In the genomic region with DNA sequence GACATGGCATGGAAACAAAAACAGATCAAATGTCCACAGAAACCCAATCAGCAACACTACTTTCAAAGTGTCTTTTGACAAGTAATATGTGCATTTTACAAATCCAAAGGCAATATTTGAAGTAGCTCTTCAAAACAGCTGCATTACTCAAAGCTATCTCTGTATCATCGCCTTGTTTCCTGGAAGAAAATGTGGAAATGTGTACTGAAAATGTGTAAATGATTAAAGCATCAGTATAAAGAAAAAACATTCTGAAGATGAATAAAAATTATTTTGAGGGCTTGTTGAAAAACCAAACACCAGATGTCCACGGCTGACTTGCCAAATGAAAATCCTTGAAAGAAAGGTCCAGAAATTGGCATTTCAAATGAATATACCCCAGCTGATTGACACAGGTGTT, we compare ENCODE assay signal across 24 cellular contexts. TPM values are rescaled to one million over a fixed set of nuclear protein-coding genes. Genes with fewer than 3 reads are reported as not detected.
"Had no signal": no experiment of that assay in that cellular context is flagged by ENCODE, and none has a peak within 500 bp of the region (broad histone marks: within the 10 kb centered on the region; RNA-seq: fewer than 3 reads in every experiment).

No MANE protein-coding gene starts in this region.

- H3K27me3 ChIP-seq: adrenal gland, SJSA1 had no signal

- H3K4me3 Mint-ChIP-seq: activated CD8-positive, alpha-beta T cell treated with anti-CD3 and anti-CD28 coated beads, Interleukin-2, amount 10 ng/mL, durations not matched to agents 7 days and 5 days; activated naive CD8-positive, alpha-beta T cell treated with anti-CD3 and anti-CD28 coated beads, Interleukin-2, amount 10 ng/mL, durations not matched to agents 7 days and 5 days; T-helper 1 cell treated with Interleukin-12 subunit alpha and Interleukin-12 subunit beta and Interleukin-4 antibody, amounts not matched to agents 30 μg/mL and 1 μg/mL, for 36 hours had no signal

- ATAC-seq: activated CD4-positive, CD25-positive, alpha-beta regulatory T cell treated with anti-CD3 and anti-CD28 coated beads, Interleukin-2, amount 50 U/mL, for 24 hours; activated CD8-positive, alpha-beta T cell treated with anti-CD3 and anti-CD28 coated beads, Interleukin-2, amount 10 ng/mL, durations not matched to agents 7 days and 5 days; PC-3 had no signal

- H3K36me3 ChIP-seq: adrenal gland, SJSA1 had no signal

- H3K27ac ChIP-seq: adrenal gland, SJSA1 had no signal

- H3K9me3 ChIP-seq: adrenal gland, SJSA1 had no signal

- DNase-seq: activated CD4-positive, alpha-beta T cell treated with anti-CD3 and anti-CD28 coated beads for 48 hours; activated CD4-positive, alpha-beta T cell treated with anti-CD3 and anti-CD28 coated beads, Interleukin-2, amount 50 U/mL, for 4 hours; activated CD8-positive, alpha-beta memory T cell treated with anti-CD3 and anti-CD28 coated beads, Interleukin-2, amount 50 U/mL, for 48 hours; activated CD8-positive, alpha-beta T cell treated with anti-CD3 and anti-CD28 coated beads, Interleukin-2, amount 10 ng/mL, durations not matched to agents 7 days and 5 days; activated naive CD4-positive, alpha-beta T cell treated with anti-CD3 and anti-CD28 coated beads, Interleukin-2, amount 50 U/mL, for 16 hours; activated naive CD8-positive, alpha-beta T cell treated with anti-CD3 and anti-CD28 coated beads, Interleukin-2, amount 10 ng/mL, durations not matched to agents 7 days and 5 days; activated T-cell treated with anti-CD3 and anti-CD28 coated beads, Interleukin-2, amount 50 U/mL, for 1 hour; adrenal gland; anterior cingulate cortex; cerebellar nuclear complex; KBM-7; NCI-H1048; NCI-H1436 treated with DMSO at 0.1 percent for 48 hours; NCI-H187; NCI-H2081; NCI-H2171 treated with DMSO at 0.1 percent for 48 hours; NCI-H226; NCI-H526 treated with DMSO at 0.1 percent for 48 hours; NCI-H82; PC-3; SHP77 had no signal

- H3K4me3 ChIP-seq: adrenal gland, SJSA1 had no signal

- H3K9me3 Mint-ChIP-seq: activated naive CD8-positive, alpha-beta T cell treated with anti-CD3 and anti-CD28 coated beads, Interleukin-2, amount 10 ng/mL, durations not matched to agents 7 days and 5 days; T-helper 1 cell treated with Interleukin-12 subunit alpha and Interleukin-12 subunit beta and Interleukin-4 antibody, amounts not matched to agents 30 μg/mL and 1 μg/mL, for 36 hours had no signal

- H3K4me1 Mint-ChIP-seq: activated naive CD8-positive, alpha-beta T cell treated with anti-CD3 and anti-CD28 coated beads, Interleukin-2, amount 10 ng/mL, durations not matched to agents 7 days and 5 days had no signal

- H3K36me3 Mint-ChIP-seq: activated naive CD8-positive, alpha-beta T cell treated with anti-CD3 and anti-CD28 coated beads, Interleukin-2, amount 10 ng/mL, durations not matched to agents 7 days and 5 days had no signal

- H3K4me1 ChIP-seq: adrenal gland, SJSA1 had no signal

- H3K27ac Mint-ChIP-seq: activated CD8-positive, alpha-beta T cell treated with anti-CD3 and anti-CD28 coated beads, Interleukin-2, amount 10 ng/mL, durations not matched to agents 7 days and 5 days; activated naive CD8-positive, alpha-beta T cell treated with anti-CD3 and anti-CD28 coated beads, Interleukin-2, amount 10 ng/mL, durations not matched to agents 7 days and 5 days; T-helper 1 cell treated with Interleukin-12 subunit alpha and Interleukin-12 subunit beta and Interleukin-4 antibody, amounts not matched to agents 30 μg/mL and 1 μg/mL, for 36 hours had no signal

RNA-seq across cellular contexts. Expression of a gene that starts 16.5 kb away (rescaled TPM):
- total RNA-seq: activated CD8-positive, alpha-beta T cell treated with anti-CD3 and anti-CD28 coated beads, Interleukin-2, amount 10 ng/mL, durations not matched to agents 7 days and 5 days; activated naive CD8-positive, alpha-beta T cell treated with anti-CD3 and anti-CD28 coated beads, Interleukin-2, amount 10 ng/mL, durations not matched to agents 7 days and 5 days had no signal
